ENCODE assay signal across 20 cellular contexts in the genomic region with DNA sequence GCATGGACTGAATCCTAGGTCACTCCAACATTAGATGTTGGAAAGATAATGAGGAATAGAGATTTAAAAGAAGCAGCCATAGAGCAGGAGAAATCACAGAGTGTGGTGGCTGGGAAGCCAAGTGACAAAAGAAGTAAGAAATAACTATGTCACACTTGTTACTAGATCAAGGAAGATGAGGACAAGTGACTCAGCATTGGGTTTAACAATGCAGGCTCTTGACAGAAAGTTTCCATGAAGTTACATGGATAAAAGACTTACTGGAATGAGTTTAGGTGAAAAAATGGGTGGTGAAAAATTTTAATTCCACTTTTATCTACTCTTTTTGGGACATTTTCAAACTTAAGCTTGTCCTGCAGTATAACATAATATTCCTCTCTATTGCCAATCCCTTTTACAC.
DNase-seq lines count a peak whose midpoint lies in the region; ATAC-seq and TF ChIP-seq lines count a peak whose summit lies in the region.
"Had no signal": no experiment of that assay in that cellular context is flagged by ENCODE, and none has a peak within 500 bp of the region (broad histone marks: within the 10 kb centered on the region; RNA-seq: fewer than 3 reads in every experiment).

No MANE protein-coding gene starts in this region.

- no peak overlapping the region for H2AFZ ChIP-seq in PC-3 (ENCODE audit: low read length)

- TF ChIP-seq CTCF in PC-3 (conservative IDR thresholded peaks at IDR 0.05; ENCODE audit: low read depth, low read length): no peak

- H3K9me3 ChIP-seq in PC-3 (ENCODE audit: low read length): no peaks in the 10 kb centered on the region
- H3K9me3 ChIP-seq: Peyer's patch had no signal

- peaks cover 2% of the 10 kb centered on the region for H3K4me1 Mint-ChIP-seq in activated naive CD8-positive, alpha-beta T cell (ENCODE audit: low read depth)
- H3K4me1 Mint-ChIP-seq in activated naive CD8-positive, alpha-beta T cell treated with anti-CD3 and anti-CD28 coated beads, Interleukin-2, amount 50 U/mL, for 24 hours: peaks cover 5% of the 10 kb centered on the region

- H3K4me3 ChIP-seq in PC-3 (ENCODE audit: low read length): no peak overlapping the region
- H3K4me3 ChIP-seq: Peyer's patch had no signal

- peaks cover 28% of the 10 kb centered on the region for H3K36me3 Mint-ChIP-seq in activated naive CD8-positive, alpha-beta T cell
- peaks cover 34% of the 10 kb centered on the region for H3K36me3 Mint-ChIP-seq in activated naive CD8-positive, alpha-beta T cell treated with anti-CD3 and anti-CD28 coated beads, Interleukin-2, amount 50 U/mL, for 24 hours (ENCODE audit: low read depth)

- ATAC-seq in activated naive CD8-positive, alpha-beta T cell treated with anti-CD3 and anti-CD28 coated beads, Interleukin-2, amount 50 U/mL, for 24 hours: no peak
- no peak for ATAC-seq in PC-3
- no peak for ATAC-seq in GM18517 (IDR thresholded peaks at IDR 0.05; ENCODE audit: unreplicated experiment)

- no peaks in the 10 kb centered on the region for H3K36me3 ChIP-seq in PC-3 (ENCODE audit: low read depth, low read length)
- H3K36me3 ChIP-seq: Peyer's patch had no signal

- H3K9me3 Mint-ChIP-seq in activated naive CD8-positive, alpha-beta T cell (ENCODE audit: low read depth): no peaks in the 10 kb centered on the region
- no peaks in the 10 kb centered on the region for H3K9me3 Mint-ChIP-seq in activated naive CD8-positive, alpha-beta T cell treated with anti-CD3 and anti-CD28 coated beads, Interleukin-2, amount 50 U/mL, for 24 hours

- no peaks in the 10 kb centered on the region for H3K27me3 ChIP-seq in PC-3 (ENCODE audit: low read length)
- H3K27me3 ChIP-seq: Peyer's patch had no signal

- DNase-seq in activated naive CD8-positive, alpha-beta T cell treated with anti-CD3 and anti-CD28 coated beads, Interleukin-2, amount 50 U/mL, for 24 hours: no peak
- peak; percentile 30 for DNase-seq in PC-3
- no peak for DNase-seq in epithelial cell of prostate (ENCODE audit: low read depth, low spot score)
- DNase-seq in SW 1271 (lab: John Stamatoyannopoulos, UW): no peak
- no peak for DNase-seq in occipital lobe (lab: John Stamatoyannopoulos, UW)
- no peak for DNase-seq in NCI-H748 (lab: John Stamatoyannopoulos, UW; ENCODE audit: unreplicated experiment)
- DNase-seq: CD4-positive, CD25-positive, alpha-beta regulatory T cell; DMS79 treated with DMSO at 0.1 percent for 48 hours; GDM1; IMR-90; Kasumi-1; MV-4-11; NCI-H1436 treated with DMSO at 0.1 percent for 48 hours; NCI-H2081; NCI-H2227 treated with DMSO at 0.1 percent for 48 hours; NCI-H69; Peyer's patch; SHP77 had no signal

- H3F3A ChIP-seq in PC-3 (ENCODE audit: low read length, unreplicated experiment): peaks cover 7% of the 10 kb centered on the region

- H3K27ac Mint-ChIP-seq in activated naive CD8-positive, alpha-beta T cell: peak overlapping the region; percentile 74
- H3K27ac Mint-ChIP-seq in activated naive CD8-positive, alpha-beta T cell treated with anti-CD3 and anti-CD28 coated beads, Interleukin-2, amount 50 U/mL, for 24 hours: no peak overlapping the region

- H3K4me1 ChIP-seq in PC-3 (ENCODE audit: insufficient read depth, low read length): peaks cover 20% of the 10 kb centered on the region
- H3K4me1 ChIP-seq: Peyer's patch had no signal

- no peaks in the 10 kb centered on the region for H3K79me2 ChIP-seq in PC-3 (ENCODE audit: low read length)

- H3K27ac ChIP-seq in PC-3 (ENCODE audit: low read length) (no peak overlapping the region), epithelial cell of prostate (peak overlapping the region; percentile 67)
- H3K27ac ChIP-seq: Peyer's patch had no signal

- BruUV-seq in PC-3 (replicated peaks; lab: Mats Ljungman, UMichigan): no TSS peak

- no peaks in the 10 kb centered on the region for H3K27me3 Mint-ChIP-seq in activated naive CD8-positive, alpha-beta T cell
- H3K27me3 Mint-ChIP-seq in activated naive CD8-positive, alpha-beta T cell treated with anti-CD3 and anti-CD28 coated beads, Interleukin-2, amount 50 U/mL, for 24 hours: no peaks in the 10 kb centered on the region
- H3K27me3 Mint-ChIP-seq: CD4-positive, CD25-positive, alpha-beta regulatory T cell had no signal

- POLR2A ChIA-PET in PC-3 (lab: Charles Lee; ENCODE audit: unreplicated experiment): no interaction called here

- no peaks in the 10 kb centered on the region for H3K9me2 ChIP-seq in PC-3 (replicated peaks; ENCODE audit: low read length)

- H3K9ac ChIP-seq in PC-3 (ENCODE audit: low read length): no peak overlapping the region

- no peak overlapping the region for H3K4me2 ChIP-seq in PC-3 (ENCODE audit: low read length)

- no peak overlapping the region for H3K4me3 Mint-ChIP-seq in activated naive CD8-positive, alpha-beta T cell
- H3K4me3 Mint-ChIP-seq in activated naive CD8-positive, alpha-beta T cell treated with anti-CD3 and anti-CD28 coated beads, Interleukin-2, amount 50 U/mL, for 24 hours: no peak overlapping the region
- H3K4me3 Mint-ChIP-seq: CD4-positive, CD25-positive, alpha-beta regulatory T cell had no signal

- no peaks in the 10 kb centered on the region for H4K20me1 ChIP-seq in PC-3 (ENCODE audit: low read length)

- CTCF ChIA-PET in PC-3 (lab: Charles Lee): no interaction called here

- intact Hi-C loops in PC-3 (cut with micrococcal nuclease): loop anchor here (10.0 kb wide), 1 partner anchor 234 kb away; no protein-coding TSS in a partner anchor
